In the genomic region with DNA sequence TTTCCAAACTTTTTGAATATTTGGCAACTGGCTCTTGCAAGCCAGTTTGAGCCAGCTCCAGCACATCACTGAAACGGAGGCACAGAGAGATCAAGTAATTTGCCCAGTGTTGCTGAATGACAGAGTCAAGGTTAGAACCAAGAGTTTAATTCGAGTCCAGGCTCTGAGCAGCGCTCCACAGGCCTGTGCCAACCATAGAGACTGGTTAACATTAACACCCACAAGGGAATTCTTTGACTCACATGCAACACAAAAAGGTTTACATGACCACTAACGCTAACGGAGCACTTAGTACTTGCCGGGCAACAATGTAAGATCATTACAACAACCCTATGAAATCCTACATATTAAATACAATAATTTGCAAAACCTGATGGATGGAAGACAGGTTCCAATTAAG, we compare ENCODE assay signal across 9 cellular contexts. TPM values are rescaled to one million over a fixed set of nuclear protein-coding genes. Genes with fewer than 3 reads are reported as not detected.
DNase-seq lines count a peak whose midpoint lies in the region; ATAC-seq and TF ChIP-seq lines count a peak whose summit lies in the region.
"Had no signal": no experiment of that assay in that cellular context is flagged by ENCODE, and none has a peak within 500 bp of the region (broad histone marks: within the 10 kb centered on the region; RNA-seq: fewer than 3 reads in every experiment).

No MANE protein-coding gene starts in this region.

- peaks cover 45% of the 10 kb centered on the region for H3K79me2 ChIP-seq in ACC112 (ENCODE audit: control insufficient read depth, insufficient read depth, low read length, unreplicated experiment)

- H3K9me3 Mint-ChIP-seq in activated naive CD8-positive, alpha-beta T cell (ENCODE audit: low read depth) = no peaks in the 10 kb centered on the region

- POLR2A ChIA-PET in HEK293 (lab: Yijun Ruan, JAX) (no interaction called here), HEK293T (lab: Yijun Ruan, JAX) (no interaction called here)

- H3K27me3 ChIP-seq in ACC112 (ENCODE audit: insufficient read depth, low read length) = no peaks in the 10 kb centered on the region

- H3K36me3 Mint-ChIP-seq in activated naive CD8-positive, alpha-beta T cell = peaks cover 8% of the 10 kb centered on the region

- TF ChIP-seq CTCF in HEK293 (tag by site-specific recombination; IDR thresholded peaks at IDR 0.05) = no peak

- 69 to 74% methylated on average over 5 of the region's 6 CpGs for WGBS in mesodermal cell (ENCODE audit: insufficient coverage in 2 of 2), 2 experiments

- CTCF ChIA-PET in HEK293 (lab: Yijun Ruan, JAX) = no interaction called here
- CTCF ChIA-PET in HEK293T (lab: Yijun Ruan, JAX) = interaction anchor here (1.3 kb wide), 1 partner anchor 51 kb away, joined by 3 read pairs; no protein-coding TSS in a partner anchor

- no peaks in the 10 kb centered on the region for H3K27me3 Mint-ChIP-seq in activated naive CD8-positive, alpha-beta T cell

- DNase-seq in SHP77 treated with DMSO at 0.1 percent for 48 hours (lab: John Stamatoyannopoulos, UW) (no peak), iPS-NIHi7 (ENCODE audit: extremely low spot score) (no peak), HEK293T (ENCODE audit: extremely low spot score) (no peak), left ventricle myocardium superior (no peak)
- DNase-seq: GDM1 had no signal

- H3K4me3 ChIP-seq in ACC112 (ENCODE audit: low read depth, low read length) (peak overlapping the region; percentile 89), HEK293 (ENCODE audit: low read depth, low read length) (no peak overlapping the region), mesodermal cell (ENCODE audit: extremely low read depth, insufficient read depth, low read length, poor library complexity, severe bottlenecking) (peak overlapping the region; percentile 61)

- H3K4me3 Mint-ChIP-seq in activated naive CD8-positive, alpha-beta T cell = peak overlapping the region; percentile 92

- H3K27ac Mint-ChIP-seq in activated naive CD8-positive, alpha-beta T cell = peak overlapping the region; percentile 98

- H3K36me3 ChIP-seq in ACC112 (ENCODE audit: insufficient read depth, low read length) (no peaks in the 10 kb centered on the region), HEK293 (ENCODE audit: control insufficient read depth in 2 of 2, insufficient read depth in 1 of 2, low read length in 2 of 2) (no peaks in the 10 kb centered on the region), mesodermal cell (ENCODE audit: control insufficient read depth, insufficient read depth, low read length) (no peaks in the 10 kb centered on the region)

- no peak for ATAC-seq in left ventricle myocardium superior

- H2AFZ ChIP-seq in ACC112 (ENCODE audit: low read length, unreplicated experiment) = no peak overlapping the region

- H3K27ac ChIP-seq in ACC112 (ENCODE audit: low read depth, low read length) (no peak overlapping the region), HEK293 (ENCODE audit: extremely low read depth, low read depth, low read length) (no peak overlapping the region), mesodermal cell (ENCODE audit: low read depth, low read length, severe bottlenecking) (no peak overlapping the region)

- peaks cover 44% of the 10 kb centered on the region for H3K4me1 ChIP-seq in ACC112 (ENCODE audit: control insufficient read depth, insufficient read depth, low read length, unreplicated experiment)
- peaks cover 8% of the 10 kb centered on the region for H3K4me1 ChIP-seq in HEK293 (ENCODE audit: control insufficient read depth, insufficient read depth, low read length)
- peaks cover 29% of the 10 kb centered on the region for H3K4me1 ChIP-seq in mesodermal cell (ENCODE audit: control insufficient read depth, insufficient read depth, low read length, poor library complexity, severe bottlenecking)

- intact Hi-C loops in left ventricle myocardium superior (cut with micrococcal nuclease) = no loop called here

- no peaks in the 10 kb centered on the region for H3K9me3 ChIP-seq in HEK293 (ENCODE audit: control insufficient read depth, insufficient read depth, low read depth, low read length)
- H3K9me3 ChIP-seq in mesodermal cell (ENCODE audit: control insufficient read depth, low read length) = no peaks in the 10 kb centered on the region

- peaks cover 55% of the 10 kb centered on the region for H3K4me1 Mint-ChIP-seq in activated naive CD8-positive, alpha-beta T cell (ENCODE audit: low read depth)

TF ChIP-seq in HEK293, 187 proteins besides CTCF, POLR2A, EP300 and RAD21:
- TF ChIP-seq IKZF3 (tag by site-specific recombination; IDR thresholded peaks at IDR 0.05) = no peak
- no peak for TF ChIP-seq OSR2 (tag by site-specific recombination; IDR thresholded peaks at IDR 0.05)
- TF ChIP-seq GLIS1 (tag by site-specific recombination; IDR thresholded peaks at IDR 0.05) = no peak
- TF ChIP-seq FEZF1 (tag by site-specific recombination; IDR thresholded peaks at IDR 0.05) = no peak
- no peak for TF ChIP-seq ZNF677 (tag by site-specific recombination; IDR thresholded peaks at IDR 0.05)
- no peak for TF ChIP-seq ZNF629 (tag by site-specific recombination; IDR thresholded peaks at IDR 0.05)
- TF ChIP-seq ZBTB17 (tag by site-specific recombination; IDR thresholded peaks at IDR 0.05) = peak; percentile 29; the same call in 1 of the 2 replicates
- 0 out of 2 replicates have a peak, but pooled peaks have one; percentile 10 for TF ChIP-seq ZNF660 (tag by site-specific recombination; IDR thresholded peaks at IDR 0.05)
- TF ChIP-seq ZNF600 (tag by site-specific recombination; IDR thresholded peaks at IDR 0.05) = peak; percentile 67
- no peak for TF ChIP-seq ZFHX2 (tag by site-specific recombination; conservative IDR thresholded peaks at IDR 0.05)
- TF ChIP-seq, protein P1, sequence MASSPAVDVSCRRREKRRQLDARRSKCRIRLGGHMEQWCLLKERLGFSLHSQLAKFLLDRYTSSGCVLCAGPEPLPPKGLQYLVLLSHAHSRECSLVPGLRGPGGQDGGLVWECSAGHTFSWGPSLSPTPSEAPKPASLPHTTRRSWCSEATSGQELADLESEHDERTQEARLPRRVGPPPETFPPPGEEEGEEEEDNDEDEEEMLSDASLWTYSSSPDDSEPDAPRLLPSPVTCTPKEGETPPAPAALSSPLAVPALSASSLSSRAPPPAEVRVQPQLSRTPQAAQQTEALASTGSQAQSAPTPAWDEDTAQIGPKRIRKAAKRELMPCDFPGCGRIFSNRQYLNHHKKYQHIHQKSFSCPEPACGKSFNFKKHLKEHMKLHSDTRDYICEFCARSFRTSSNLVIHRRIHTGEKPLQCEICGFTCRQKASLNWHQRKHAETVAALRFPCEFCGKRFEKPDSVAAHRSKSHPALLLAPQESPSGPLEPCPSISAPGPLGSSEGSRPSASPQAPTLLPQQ (tag by site-specific recombination; IDR thresholded peaks at IDR 0.05) = no peak

TF ChIP-seq in HEK293T, 16 proteins besides CTCF, POLR2A, EP300 and RAD21:
- TF ChIP-seq FOXA1 (IDR thresholded peaks at IDR 0.05) (no peak), ELF4 (IDR thresholded peaks at IDR 0.05) (no peak), L3MBTL2 (conservative IDR thresholded peaks at IDR 0.05) (no peak), SP1 (IDR thresholded peaks at IDR 0.05) (no peak), LEF1 (IDR thresholded peaks at IDR 0.05; ENCODE audit: borderline replicate concordance) (no peak), NFRKB (IDR thresholded peaks at IDR 0.05) (no peak), FOXM1 (IDR thresholded peaks at IDR 0.05; ENCODE audit: borderline replicate concordance) (no peak), SUZ12 (IDR thresholded peaks at IDR 0.05) (no peak), ZNF384 (IDR thresholded peaks at IDR 0.05) (no peak), CTBP1 (IDR thresholded peaks at IDR 0.05; ENCODE audit: borderline replicate concordance) (no peak)
- TF ChIP-seq, protein P2, sequence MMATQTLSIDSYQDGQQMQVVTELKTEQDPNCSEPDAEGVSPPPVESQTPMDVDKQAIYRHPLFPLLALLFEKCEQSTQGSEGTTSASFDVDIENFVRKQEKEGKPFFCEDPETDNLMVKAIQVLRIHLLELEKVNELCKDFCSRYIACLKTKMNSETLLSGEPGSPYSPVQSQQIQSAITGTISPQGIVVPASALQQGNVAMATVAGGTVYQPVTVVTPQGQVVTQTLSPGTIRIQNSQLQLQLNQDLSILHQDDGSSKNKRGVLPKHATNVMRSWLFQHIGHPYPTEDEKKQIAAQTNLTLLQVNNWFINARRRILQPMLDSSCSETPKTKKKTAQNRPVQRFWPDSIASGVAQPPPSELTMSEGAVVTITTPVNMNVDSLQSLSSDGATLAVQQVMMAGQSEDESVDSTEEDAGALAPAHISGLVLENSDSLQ (IDR thresholded peaks at IDR 0.05) = no peak

RNA-seq across cellular contexts. Expression of a gene that starts 1.5 kb away (rescaled TPM):
- 59.3 TPM for polyA plus RNA-seq in mesodermal cell (2013, experiment 1 of 2)
- polyA plus RNA-seq in mesodermal cell (2013, experiment 2 of 2) = 54.0 TPM
- 7.0 TPM for total RNA-seq in left ventricle myocardium superior

RNA-seq across cellular contexts. Expression of a gene that starts 55.7 kb away (rescaled TPM):
- polyA plus RNA-seq in mesodermal cell (2013, experiment 1 of 2) = 135 TPM
- polyA plus RNA-seq in mesodermal cell (2013, experiment 2 of 2) = 150 TPM
- 78.1 TPM for total RNA-seq in left ventricle myocardium superior
